In the genomic region with DNA sequence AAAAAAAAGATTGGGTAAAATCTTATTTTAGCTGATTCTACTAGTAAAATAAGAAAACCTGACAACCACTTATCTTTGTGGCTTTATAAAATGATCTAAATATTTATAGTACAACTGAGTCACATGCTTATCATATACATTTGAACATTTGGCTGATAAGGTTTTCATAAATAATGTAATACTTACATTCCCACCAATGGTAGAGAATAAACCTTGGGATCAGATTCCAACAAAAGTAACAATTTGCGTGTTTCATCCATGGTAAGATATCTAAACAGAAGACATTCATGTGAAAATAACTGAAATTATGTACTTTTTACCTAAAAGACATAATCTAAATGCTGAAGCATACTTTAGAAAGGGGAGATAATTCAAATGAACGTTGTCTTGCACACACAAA, we compare ENCODE assay signal across 3 cellular contexts.
"Had no signal": no experiment of that assay in that cellular context is flagged by ENCODE, and none has a peak within 500 bp of the region (broad histone marks: within the 10 kb centered on the region; RNA-seq: fewer than 3 reads in every experiment).

No MANE protein-coding gene starts in this region.

- DNase-seq: GDM1, GF-D8 had no signal

- ATAC-seq: GM12878 had no signal

- H3K4me3 ChIP-seq: GM12878 had no signal
